ENCODE assay signal across 12 cellular contexts in genomic region chr17:50333291-50334057, GRCh38. TPM values are rescaled to one million over a fixed set of nuclear protein-coding genes. Genes with fewer than 3 reads are reported as not detected.
A peak's percentile ranks its signal among the peaks of the same experiment; 100 is the strongest.
DNase-seq lines count a peak whose midpoint lies in the region; ATAC-seq and TF ChIP-seq lines count a peak whose summit lies in the region.
"Not testable (repeated sequence)": the region's sequence is repeated elsewhere in the genome, so short reads cannot be mapped to it uniquely, and the experiment has no call there.
"Had no signal": no experiment of that assay in that cellular context is flagged by ENCODE, and none has a peak within 500 bp of the region (broad histone marks: within the 10 kb centered on the region; RNA-seq: fewer than 3 reads in every experiment).

No MANE protein-coding gene starts in this region.

- H2AFZ ChIP-seq in DND-41 (ENCODE audit: low read depth, low read length): peak overlapping the region; percentile 69
- H2AFZ ChIP-seq in HCT116 (ENCODE audit: low read depth, low read length, poor library complexity, severe bottlenecking): peak overlapping the region; percentile 56

- H3K9me3 ChIP-seq in DND-41 (ENCODE audit: insufficient read depth, low read length, severe bottlenecking); HCT116 (ENCODE audit: control insufficient read depth in 1 of 2, insufficient read depth in 1 of 2, low read depth in 1 of 2, low read length in 2 of 2); SK-N-MC (ENCODE audit: low read depth, low read length); adipocyte (ENCODE audit: control insufficient read depth, low read length): not testable (repeated sequence)

- H3K27ac ChIP-seq in DND-41 (ENCODE audit: low read length) (peak overlapping the region; percentile 58), SK-N-MC (peak overlapping the region; percentile 94)
- not testable (repeated sequence) for H3K27ac ChIP-seq in HCT116 (ENCODE audit: low read depth, low read length)

- H3K36me3 ChIP-seq in DND-41 (ENCODE audit: insufficient read depth, low read length); HCT116 (ENCODE audit: control insufficient read depth in 1 of 2, insufficient read depth in 2 of 2, low read length in 2 of 2); SK-N-MC (ENCODE audit: insufficient read depth, low read length); adipocyte (ENCODE audit: control insufficient read depth, insufficient read depth, low read length, severe bottlenecking): not testable (repeated sequence)

- BruUV-seq in HCT116 (replicated peaks; lab: Mats Ljungman, UMichigan): not testable (repeated sequence)

- H3K4me3 Mint-ChIP-seq in activated CD4-positive, alpha-beta T cell treated with anti-CD3 and anti-CD28 coated beads, Interleukin-2, amount 10 ng/mL, durations not matched to agents 7 days and 5 days: not testable (repeated sequence)
- H3K4me3 Mint-ChIP-seq in naive thymus-derived CD8-positive, alpha-beta T cell: peak overlapping the region in 9 of 10 donors; percentile 19 to 73 (median 53)
- H3K4me3 Mint-ChIP-seq in stimulated activated effector memory CD8-positive, alpha-beta T cell treated with anti-CD3 and anti-CD28 coated beads, Interleukin-12 subunit alpha, Interleukin-12 subunit beta, amount 100 ng/mL, for 72 hours: peak overlapping the region; percentile 11

- not testable (repeated sequence) for H3K27me3 ChIP-seq in DND-41 (ENCODE audit: insufficient read depth, low read length, poor library complexity); HCT116 (ENCODE audit: insufficient read depth, low read length); adipocyte (replicated peaks; ENCODE audit: control insufficient read depth, insufficient read depth, low read length)

- H3K9me2 ChIP-seq in HCT116 (ENCODE audit: insufficient read depth): not testable (repeated sequence)

- peak overlapping the region; percentile 50 for H3K27ac Mint-ChIP-seq in activated CD4-positive, alpha-beta T cell treated with anti-CD3 and anti-CD28 coated beads, Interleukin-2, amount 10 ng/mL, durations not matched to agents 7 days and 5 days
- H3K27ac Mint-ChIP-seq in naive thymus-derived CD8-positive, alpha-beta T cell: peak overlapping the region in 1 of 10 donors; percentile 55
- H3K27ac Mint-ChIP-seq in stimulated activated effector memory CD8-positive, alpha-beta T cell treated with anti-CD3 and anti-CD28 coated beads, Interleukin-12 subunit alpha, Interleukin-12 subunit beta, amount 100 ng/mL, for 72 hours: not testable (repeated sequence)

- RAD21 ChIA-PET in HCT116 (lab: Charles Lee; ENCODE audit: low non-redundant PET in 1 of 2, low total read pairs in 2 of 2, uncharacterized antibody in 2 of 2, unreplicated experiment in 2 of 2): not testable (repeated sequence)

- H3K36me3 Mint-ChIP-seq in activated CD4-positive, alpha-beta T cell treated with anti-CD3 and anti-CD28 coated beads, Interleukin-2, amount 10 ng/mL, durations not matched to agents 7 days and 5 days (ENCODE audit: low read depth); naive thymus-derived CD8-positive, alpha-beta T cell; stimulated activated effector memory CD8-positive, alpha-beta T cell treated with anti-CD3 and anti-CD28 coated beads, Interleukin-12 subunit alpha, Interleukin-12 subunit beta, amount 100 ng/mL, for 72 hours: not testable (repeated sequence)

- TF ChIP-seq POLR2A in HCT116 (IDR thresholded peaks at IDR 0.05; ENCODE audit: borderline replicate concordance, extremely low read depth, insufficient read depth, insufficient read length): not testable (repeated sequence)

- DNase-seq in DND-41; HCT116 (ENCODE audit: low read depth, low spot score); activated CD4-positive, alpha-beta T cell treated with anti-CD3 and anti-CD28 coated beads, Interleukin-2, amount 10 ng/mL, durations not matched to agents 7 days and 5 days; naive thymus-derived CD8-positive, alpha-beta T cell; stimulated activated effector memory CD8-positive, alpha-beta T cell treated with anti-CD3 and anti-CD28 coated beads, Interleukin-12 subunit alpha, Interleukin-12 subunit beta, amount 100 ng/mL, for 72 hours (ENCODE audit: low spot score in 2 of 2): not testable (repeated sequence)
- DNase-seq in SK-N-MC (ENCODE audit: low read depth, low spot score) (peak; percentile 82), adipocyte (ENCODE audit: low read depth) (peak; percentile 24), fibroblast of peridontal ligament (ENCODE audit: extremely low read depth) (peak; percentile 43)

- H4K20me1 ChIP-seq in DND-41 (ENCODE audit: insufficient read depth, low read length); HCT116 (ENCODE audit: insufficient read depth): not testable (repeated sequence)

- H3K4me3 ChIP-seq in DND-41 (ENCODE audit: low read depth in 1 of 2, low read length in 2 of 2); HCT116 (replicated peaks in 1 of 2; ENCODE audit: low read depth in 1 of 2, low read length in 2 of 2); adipocyte (ENCODE audit: low read length): not testable (repeated sequence)
- H3K4me3 ChIP-seq in SK-N-MC: peak overlapping the region; percentile 64

- not testable (repeated sequence) for H3K27me3 Mint-ChIP-seq in activated CD4-positive, alpha-beta T cell treated with anti-CD3 and anti-CD28 coated beads, Interleukin-2, amount 10 ng/mL, durations not matched to agents 7 days and 5 days; naive thymus-derived CD8-positive, alpha-beta T cell

- not testable (repeated sequence) for H3K9me3 Mint-ChIP-seq in activated CD4-positive, alpha-beta T cell treated with anti-CD3 and anti-CD28 coated beads, Interleukin-2, amount 10 ng/mL, durations not matched to agents 7 days and 5 days; naive thymus-derived CD8-positive, alpha-beta T cell; stimulated activated effector memory CD8-positive, alpha-beta T cell treated with anti-CD3 and anti-CD28 coated beads, Interleukin-12 subunit alpha, Interleukin-12 subunit beta, amount 100 ng/mL, for 72 hours

- TF ChIP-seq RAD21 in HCT116 (IDR thresholded peaks at IDR 0.05; ENCODE audit: low read depth): peak; percentile 60

- peak overlapping the region; percentile 29 for H3K4me2 ChIP-seq in DND-41 (ENCODE audit: insufficient read depth, low read length)
- not testable (repeated sequence) for H3K4me2 ChIP-seq in HCT116 (ENCODE audit: low read length)

- intact Hi-C loops in HCT116 (cut with micrococcal nuclease): not testable (repeated sequence)

- CTCF ChIA-PET in HCT116 (lab: Charles Lee): interaction anchor here (0.8 to 1.2 kb wide), 3 partner anchors 28 to 164 kb away, joined by 3 read pairs; no protein-coding TSS in a partner anchor
- CTCF ChIA-PET in activated CD4-positive, alpha-beta T cell treated with anti-CD3 and anti-CD28 coated beads, Interleukin-2, amount 10 ng/mL, durations not matched to agents 7 days and 5 days (lab: Charles Lee): interaction anchor here (1.1 to 1.2 kb wide), 2 partner anchors 16 to 134 kb away, joined by 3 to 4 read pairs; no protein-coding TSS in a partner anchor

- H3K4me1 ChIP-seq in DND-41 (ENCODE audit: insufficient read depth, low read length) (peaks cover 15% of the 10 kb centered on the region), adipocyte (ENCODE audit: control insufficient read depth, insufficient read depth, low read length) (peaks cover 20% of the 10 kb centered on the region)
- H3K4me1 ChIP-seq in HCT116 (ENCODE audit: control insufficient read depth in 1 of 2, insufficient read depth in 2 of 2, low read length in 2 of 2): not testable (repeated sequence)

- peak; percentile 91 for ATAC-seq in DND-41 (ENCODE audit: insufficient read depth, low read depth)
- peak; percentile 70 for ATAC-seq in HCT116
- not testable (repeated sequence) for ATAC-seq in naive thymus-derived CD8-positive, alpha-beta T cell; stimulated activated effector memory CD8-positive, alpha-beta T cell treated with anti-CD3 and anti-CD28 coated beads, Interleukin-12 subunit alpha, Interleukin-12 subunit beta, amount 100 ng/mL, for 72 hours

- POLR2A ChIA-PET in HCT116 (lab: Charles Lee): interaction anchor here (1.1 kb wide), 1 partner anchor 11 kb away, joined by 3 read pairs; no protein-coding TSS in a partner anchor
- POLR2A ChIA-PET in activated CD4-positive, alpha-beta T cell treated with anti-CD3 and anti-CD28 coated beads, Interleukin-2, amount 10 ng/mL, durations not matched to agents 7 days and 5 days (lab: Charles Lee): not testable (repeated sequence)
- POLR2A ChIA-PET in naive thymus-derived CD8-positive, alpha-beta T cell (lab: Charles Lee): interaction anchor here (0.7 kb wide), 3 partner anchors 11 to 79 kb away, joined by 3 to 6 read pairs (median 3); no protein-coding TSS in a partner anchor

- not testable (repeated sequence) for H3K4me1 Mint-ChIP-seq in activated CD4-positive, alpha-beta T cell treated with anti-CD3 and anti-CD28 coated beads, Interleukin-2, amount 10 ng/mL, durations not matched to agents 7 days and 5 days; naive thymus-derived CD8-positive, alpha-beta T cell
- peaks cover 12% of the 10 kb centered on the region for H3K4me1 Mint-ChIP-seq in stimulated activated effector memory CD8-positive, alpha-beta T cell treated with anti-CD3 and anti-CD28 coated beads, Interleukin-12 subunit alpha, Interleukin-12 subunit beta, amount 100 ng/mL, for 72 hours

- peak; percentile 29 for TF ChIP-seq CTCF in DND-41 (IDR thresholded peaks at IDR 0.05; ENCODE audit: borderline replicate concordance, extremely low read depth, low read length, poor library complexity, severe bottlenecking)
- peak in 2 of 3 experiments; percentile 11 to 55; a peak in 1 of 6 replicates for TF ChIP-seq CTCF in HCT116 (IDR thresholded peaks at IDR 0.05 in 2 of 3, conservative IDR thresholded peaks at IDR 0.05 in 1 of 3; ENCODE audit: borderline replicate concordance in 1 of 3, insufficient read depth in 1 of 3, low read depth in 2 of 3, low read length in 2 of 3)

- H3K9ac ChIP-seq in DND-41 (ENCODE audit: low read depth, low read length) (0 out of 2 replicates have a peak overlapping the region, but pooled peaks have one; percentile 17), SK-N-MC (ENCODE audit: insufficient read length) (peak overlapping the region; percentile 46)
- H3K9ac ChIP-seq in HCT116 (ENCODE audit: low read length); adipocyte (ENCODE audit: low read length): not testable (repeated sequence)

- not testable (repeated sequence) for H3K79me2 ChIP-seq in DND-41 (ENCODE audit: insufficient read depth, low read length); HCT116 (ENCODE audit: insufficient read depth, low read length)

RNA-seq across cellular contexts. Expression of gene XYLT2, which starts 12.5 kb away (rescaled TPM):
- 37.5 TPM for total RNA-seq in HCT116 (2021; ENCODE audit: unreplicated experiment)
- 30.3 and 34.3 TPM in 2 replicates for polyA plus RNA-seq in HCT116 (2012)
- 10 to 100 TPM; 22.1 to 23.6 TPM for total RNA-seq in activated CD4-positive, alpha-beta T cell treated with anti-CD3 and anti-CD28 coated beads, Interleukin-2, amount 10 ng/mL, durations not matched to agents 7 days and 5 days
- total RNA-seq in naive thymus-derived CD8-positive, alpha-beta T cell: 10 to 100 TPM; 34.3 to 42.5 TPM
- 10 to 100 TPM in 1 of 3 donors, 1 to 10 TPM in 2; 6.9 to 16.8 (median 7.4) TPM for polyA plus RNA-seq in naive thymus-derived CD8-positive, alpha-beta T cell

RNA-seq across cellular contexts. Expression of gene MRPL27, which starts 39.5 kb away (rescaled TPM):
- 106 TPM for total RNA-seq in HCT116 (2021; ENCODE audit: unreplicated experiment)
- polyA plus RNA-seq in HCT116 (2012): 140 and 142 TPM in 2 replicates
- total RNA-seq in activated CD4-positive, alpha-beta T cell treated with anti-CD3 and anti-CD28 coated beads, Interleukin-2, amount 10 ng/mL, durations not matched to agents 7 days and 5 days: 10 to 100 TPM; 62.9 to 71.4 TPM
- 10 to 100 TPM; 28.0 to 30.0 TPM for total RNA-seq in naive thymus-derived CD8-positive, alpha-beta T cell
- polyA plus RNA-seq in naive thymus-derived CD8-positive, alpha-beta T cell: 10 to 100 TPM; 28.7 to 60.6 (median 45.7) TPM

RNA-seq across cellular contexts. Expression of gene EME1, which starts 39.6 kb away (rescaled TPM):
- 31.8 TPM for total RNA-seq in HCT116 (2021; ENCODE audit: unreplicated experiment)
- polyA plus RNA-seq in HCT116 (2012): 21.1 and 26.1 TPM in 2 replicates
- 10 to 100 TPM; 19.9 to 21.8 TPM for total RNA-seq in activated CD4-positive, alpha-beta T cell treated with anti-CD3 and anti-CD28 coated beads, Interleukin-2, amount 10 ng/mL, durations not matched to agents 7 days and 5 days
- total RNA-seq in naive thymus-derived CD8-positive, alpha-beta T cell: 1 to 10 TPM; 1.9 to 2.7 TPM
- under 1 TPM in 1 of 3 donors, not detected in 2; 0.38 TPM for polyA plus RNA-seq in naive thymus-derived CD8-positive, alpha-beta T cell

RNA-seq across cellular contexts. Expression of gene TMEM92, which starts 59.2 kb away (rescaled TPM):
- 6.6 TPM for total RNA-seq in HCT116 (2021; ENCODE audit: unreplicated experiment)
- 6.4 and 11.3 TPM in 2 replicates for polyA plus RNA-seq in HCT116 (2012)
- total RNA-seq in activated CD4-positive, alpha-beta T cell treated with anti-CD3 and anti-CD28 coated beads, Interleukin-2, amount 10 ng/mL, durations not matched to agents 7 days and 5 days: not detected
- total RNA-seq in naive thymus-derived CD8-positive, alpha-beta T cell: not detected
- not detected for polyA plus RNA-seq in naive thymus-derived CD8-positive, alpha-beta T cell
- total RNA-seq: activated naive CD8-positive, alpha-beta T cell treated with anti-CD3 and anti-CD28 coated beads for 36 hours; activated T-cell treated with anti-CD3 and anti-CD28 coated beads, Interleukin-2, amount 50 U/mL, for 4 hours; CD4-positive, CD25-positive, alpha-beta regulatory T cell; Right ventricle myocardium inferior had no signal
- polyA plus RNA-seq: CD4-positive, CD25-positive, alpha-beta regulatory T cell had no signal
